In the genomic region with DNA sequence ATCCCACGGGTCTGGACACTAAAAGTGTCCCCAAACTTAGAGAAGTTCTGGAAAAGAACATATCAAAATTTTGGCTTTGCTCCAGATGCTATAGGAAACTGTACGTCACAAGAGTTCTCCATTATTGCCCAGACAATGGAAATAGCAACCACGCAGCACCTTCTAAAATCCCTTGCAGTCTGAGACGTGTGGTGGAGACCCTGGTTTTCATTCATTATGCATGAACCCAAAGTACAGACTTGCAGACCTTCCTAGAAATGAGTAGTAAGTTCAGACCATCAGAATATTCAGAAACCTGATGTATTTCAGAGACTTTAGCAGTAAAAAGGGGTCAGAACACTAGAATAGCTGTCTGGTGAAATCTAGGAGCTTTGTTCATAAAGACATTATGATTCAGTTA, we compare ENCODE assay signal across 26 cellular contexts. TPM values are rescaled to one million over a fixed set of nuclear protein-coding genes. Genes with fewer than 3 reads are reported as not detected.
A peak's percentile ranks its signal among the peaks of the same experiment; 100 is the strongest.
DNase-seq lines count a peak whose midpoint lies in the region; ATAC-seq and TF ChIP-seq lines count a peak whose summit lies in the region.
"Had no signal": no experiment of that assay in that cellular context is flagged by ENCODE, and none has a peak within 500 bp of the region (broad histone marks: within the 10 kb centered on the region; RNA-seq: fewer than 3 reads in every experiment).

No MANE protein-coding gene starts in this region.

- TF ChIP-seq POLR2A in upper lobe of left lung (IDR thresholded peaks at IDR 0.05), result no peak

- DNase-seq in activated CD4-positive, alpha-beta T cell treated with anti-CD3 and anti-CD28 coated beads for 36 hours, result peak; percentile 27
- DNase-seq in activated CD4-positive, alpha-beta T cell treated with anti-CD3 and anti-CD28 coated beads for 48 hours, result no peak
- peak; percentile 27 for DNase-seq in stimulated activated CD4-positive, alpha-beta T cell treated with anti-CD3 and anti-CD28 coated beads, Interleukin-15, amount 100 ng/mL, for 24 hours
- no peak for DNase-seq in stimulated activated CD4-positive, alpha-beta T cell treated with anti-CD3 and anti-CD28 coated beads, Interleukin-4, amount 100 ng/mL, for 4 hours
- no peak for DNase-seq in stimulated activated effector memory CD8-positive, alpha-beta T cell treated with anti-CD3 and anti-CD28 coated beads, Interleukin-12 subunit alpha, Interleukin-12 subunit beta, amount 100 ng/mL, for 72 hours (ENCODE audit: low spot score in 2 of 2)
- DNase-seq in upper lobe of left lung, result no peak
- DNase-seq: 8988T; ACHN; BE2C; CD8-positive, alpha-beta memory T cell; DMS 273 treated with DMSO at 0.1 percent for 48 hours; DMS79 treated with DMSO at 0.1 percent for 48 hours; GF-D8; IMR-90; MM.1S; NCI-H1694; NCI-H2029 treated with DMSO at 0.1 percent for 48 hours; NCI-H446 treated with DMSO at 0.1 percent for 48 hours; OCI-M1; Peyer's patch; SIG-M5 had no signal

- H3K4me3 ChIP-seq in upper lobe of left lung, result no peak overlapping the region
- H3K4me3 ChIP-seq: Peyer's patch had no signal

- H3K27ac ChIP-seq in upper lobe of left lung, result no peak overlapping the region
- H3K27ac ChIP-seq: KMS-11, Peyer's patch had no signal

- H3K4me1 ChIP-seq in upper lobe of left lung, result peaks cover 0 to 4% (median 0%) of the 10 kb centered on the region in 4 donors

- TF ChIP-seq EP300 in upper lobe of left lung (IDR thresholded peaks at IDR 0.05), result no peak

- no peak overlapping the region for H3K27ac Mint-ChIP-seq in activated CD4-positive, alpha-beta T cell treated with anti-CD3 and anti-CD28 coated beads for 36 hours
- peak overlapping the region; percentile 56 for H3K27ac Mint-ChIP-seq in stimulated activated effector memory CD8-positive, alpha-beta T cell treated with anti-CD3 and anti-CD28 coated beads, Interleukin-12 subunit alpha, Interleukin-12 subunit beta, amount 100 ng/mL, for 72 hours
- H3K27ac Mint-ChIP-seq: CD14-positive monocyte; CD8-positive, alpha-beta memory T cell had no signal

- H3K9me3 Mint-ChIP-seq in activated CD4-positive, alpha-beta T cell treated with anti-CD3 and anti-CD28 coated beads for 36 hours (ENCODE audit: low read depth), result peaks cover under 1% of the 10 kb centered on the region
- H3K9me3 Mint-ChIP-seq in stimulated activated effector memory CD8-positive, alpha-beta T cell treated with anti-CD3 and anti-CD28 coated beads, Interleukin-12 subunit alpha, Interleukin-12 subunit beta, amount 100 ng/mL, for 72 hours, result peaks cover 3% of the 10 kb centered on the region
- H3K9me3 Mint-ChIP-seq: CD8-positive, alpha-beta memory T cell had no signal

- H3K9me3 ChIP-seq in upper lobe of left lung, result no peaks in the 10 kb centered on the region
- H3K9me3 ChIP-seq: BE2C, Peyer's patch had no signal

- POLR2A ChIA-PET in activated CD4-positive, alpha-beta T cell treated with anti-CD3 and anti-CD28 coated beads for 36 hours (lab: Charles Lee), result interaction anchor here (0.7 kb wide), 1 partner anchor 11 kb away, joined by 4 read pairs; no protein-coding TSS in a partner anchor

- no peak for TF ChIP-seq CTCF in upper lobe of left lung (IDR thresholded peaks at IDR 0.05)

- CTCF ChIA-PET in activated CD4-positive, alpha-beta T cell treated with anti-CD3 and anti-CD28 coated beads for 36 hours (lab: Charles Lee), result interaction anchor here (1.4 kb wide), 1 partner anchor 12 kb away, joined by 3 read pairs; no protein-coding TSS in a partner anchor

- no peaks in the 10 kb centered on the region for H3K36me3 ChIP-seq in upper lobe of left lung
- H3K36me3 ChIP-seq: BE2C, Peyer's patch had no signal

- H3K27me3 ChIP-seq in upper lobe of left lung, result no peaks in the 10 kb centered on the region
- H3K27me3 ChIP-seq: BE2C, Peyer's patch had no signal

- H3K27me3 Mint-ChIP-seq in activated CD4-positive, alpha-beta T cell treated with anti-CD3 and anti-CD28 coated beads for 36 hours, result no peaks in the 10 kb centered on the region

- WGBS in upper lobe of left lung, 2 donors, result 76 to 85% methylated on average over 4 of the region's 4 CpGs

- no peak overlapping the region for H3K4me3 Mint-ChIP-seq in activated CD4-positive, alpha-beta T cell treated with anti-CD3 and anti-CD28 coated beads for 36 hours
- no peak overlapping the region for H3K4me3 Mint-ChIP-seq in stimulated activated effector memory CD8-positive, alpha-beta T cell treated with anti-CD3 and anti-CD28 coated beads, Interleukin-12 subunit alpha, Interleukin-12 subunit beta, amount 100 ng/mL, for 72 hours
- H3K4me3 Mint-ChIP-seq: CD14-positive monocyte; CD8-positive, alpha-beta memory T cell had no signal

- intact Hi-C loops in activated CD4-positive, alpha-beta T cell treated with anti-CD3 and anti-CD28 coated beads for 36 hours (cut with DNase I, micrococcal nuclease), result no loop called here

- H3K4me1 Mint-ChIP-seq in activated CD4-positive, alpha-beta T cell treated with anti-CD3 and anti-CD28 coated beads for 36 hours, result peaks cover 76% of the 10 kb centered on the region
- H3K4me1 Mint-ChIP-seq in stimulated activated effector memory CD8-positive, alpha-beta T cell treated with anti-CD3 and anti-CD28 coated beads, Interleukin-12 subunit alpha, Interleukin-12 subunit beta, amount 100 ng/mL, for 72 hours, result peaks cover 90% of the 10 kb centered on the region

- H3K36me3 Mint-ChIP-seq in activated CD4-positive, alpha-beta T cell treated with anti-CD3 and anti-CD28 coated beads for 36 hours (ENCODE audit: low read depth), result peaks cover under 1% of the 10 kb centered on the region
- H3K36me3 Mint-ChIP-seq in stimulated activated effector memory CD8-positive, alpha-beta T cell treated with anti-CD3 and anti-CD28 coated beads, Interleukin-12 subunit alpha, Interleukin-12 subunit beta, amount 100 ng/mL, for 72 hours, result peaks cover 7% of the 10 kb centered on the region
- H3K36me3 Mint-ChIP-seq: CD14-positive monocyte had no signal

- no peak for ATAC-seq in activated CD4-positive, alpha-beta T cell treated with anti-CD3 and anti-CD28 coated beads for 36 hours
- no peak for ATAC-seq in stimulated activated effector memory CD8-positive, alpha-beta T cell treated with anti-CD3 and anti-CD28 coated beads, Interleukin-12 subunit alpha, Interleukin-12 subunit beta, amount 100 ng/mL, for 72 hours
- no peak for ATAC-seq in upper lobe of left lung (ENCODE audit: low FRiP score in 2 of 2)
- no peak for ATAC-seq in GM21723 (IDR thresholded peaks at IDR 0.05; ENCODE audit: unreplicated experiment)
- ATAC-seq: HCT116 had no signal

RNA-seq across cellular contexts. Expression of a gene that starts 50.0 kb away (rescaled TPM):
- total RNA-seq in activated CD4-positive, alpha-beta T cell treated with anti-CD3 and anti-CD28 coated beads for 36 hours, result 1 to 10 TPM; 7.3 to 7.7 TPM
- total RNA-seq in upper lobe of left lung, result 1 to 10 TPM in 4 of 6 donors, under 1 TPM in 1, not detected in 1; 0.57 to 4.6 (median 1.8) TPM
- total RNA-seq: H4, IMR-90 had no signal

Comparison
In these comparisons a context has a peak if more than half of its experiments do, and no peak if none do; other contexts are left out.
1. DNase-seq: peak in activated CD4-positive, alpha-beta T cell treated with anti-CD3 and anti-CD28 coated beads for 36 hours (single experiment) and stimulated activated CD4-positive, alpha-beta T cell treated with anti-CD3 and anti-CD28 coated beads, Interleukin-15, amount 100 ng/mL, for 24 hours (single experiment); none in activated CD4-positive, alpha-beta T cell treated with anti-CD3 and anti-CD28 coated beads for 48 hours (single experiment), stimulated activated CD4-positive, alpha-beta T cell treated with anti-CD3 and anti-CD28 coated beads, Interleukin-4, amount 100 ng/mL, for 4 hours (0 of 2), stimulated activated effector memory CD8-positive, alpha-beta T cell treated with anti-CD3 and anti-CD28 coated beads, Interleukin-12 subunit alpha, Interleukin-12 subunit beta, amount 100 ng/mL, for 72 hours (0 of 2) and upper lobe of left lung (0 of 2).